34 cellular contexts compared by ENCODE assay signal in genomic region chr5:155908543-155908942, GRCh38.
"Had no signal": no experiment of that assay in that cellular context is flagged by ENCODE, and none has a peak within 500 bp of the region (broad histone marks: within the 10 kb centered on the region; RNA-seq: fewer than 3 reads in every experiment).

No MANE protein-coding gene starts in this region.

- H3K4me3 ChIP-seq: adrenal gland, body of pancreas, breast epithelium had no signal

- DNase-seq: activated B cell treated with CpG ODN at 0.5 μM for 24 hours; activated CD4-positive, alpha-beta memory T cell treated with anti-CD3 and anti-CD28 coated beads for 36 hours; activated CD4-positive, alpha-beta T cell treated with anti-CD3 and anti-CD28 coated beads for 4 hours; activated CD4-positive, alpha-beta T cell treated with anti-CD3 and anti-CD28 coated beads, Interleukin-2, amount 10 ng/mL, durations not matched to agents 24 days and 14 days; activated CD4-positive, alpha-beta T cell treated with anti-CD3 and anti-CD28 coated beads, Interleukin-2, amount 50 U/mL, for 1 hour; activated CD4-positive, alpha-beta T cell treated with anti-CD3 and anti-CD28 coated beads, Interleukin-2, amount 50 U/mL, for 4 hours; activated CD4-positive, CD25-positive, alpha-beta regulatory T cell treated with anti-CD3 and anti-CD28 coated beads, Interleukin-2, amount 50 U/mL, for 72 hours; activated CD8-positive, alpha-beta memory T cell treated with anti-CD3 and anti-CD28 coated beads, Interleukin-2, amount 50 U/mL, for 4 hours; activated CD8-positive, alpha-beta T cell treated with anti-CD3 and anti-CD28 coated beads for 36 hours; activated effector memory CD4-positive, alpha-beta T cell treated with anti-CD3 and anti-CD28 coated beads, Interleukin-2, amount 50 U/mL, for 16 hours; activated gamma-delta T cell treated with Interleukin-2 at 50 U/mL for 16 hours; activated naive CD4-positive, alpha-beta T cell; activated naive CD4-positive, alpha-beta T cell treated with anti-CD3 and anti-CD28 coated beads for 36 hours; activated naive CD4-positive, alpha-beta T cell treated with anti-CD3 and anti-CD28 coated beads, Interleukin-2, amount 50 U/mL, for 16 hours; activated naive CD8-positive, alpha-beta T cell treated with anti-CD3 and anti-CD28 coated beads for 36 hours; activated T-cell treated with anti-CD3 and anti-CD28 coated beads for 4 hours; activated T-cell treated with anti-CD3 and anti-CD28 coated beads, Interleukin-2, amount 50 U/mL, for 1 hour; activated T-cell treated with anti-CD3 and anti-CD28 coated beads, Interleukin-2, amount 50 U/mL, for 4 hours; activated T-cell treated with anti-CD3 and anti-CD28 coated beads, Interleukin-2, amount 50 U/mL, for 72 hours; adrenal gland; amniotic stem cell; aorta; body of pancreas; brain microvascular endothelial cell; central memory CD4-positive, alpha-beta T cell; T-helper 1 cell; T-helper 2 cell; T-helper 9 cell had no signal

- H3K27ac ChIP-seq: adrenal gland, body of pancreas, brain microvascular endothelial cell, breast epithelium, VCaP had no signal

- FAIRE-seq: astrocyte, TTC549 had no signal

- H3K4me1 ChIP-seq: adrenal gland, body of pancreas, breast epithelium had no signal

- H3K36me3 ChIP-seq: adrenal gland, brain microvascular endothelial cell, breast epithelium had no signal

- H3K27me3 ChIP-seq: adrenal gland, body of pancreas, brain microvascular endothelial cell, breast epithelium had no signal

- ATAC-seq: activated CD8-positive, alpha-beta T cell treated with anti-CD3 and anti-CD28 coated beads for 36 hours; activated naive CD4-positive, alpha-beta T cell treated with anti-CD3 and anti-CD28 coated beads, Interleukin-2, amount 50 U/mL, for 72 hours; activated T-cell treated with anti-CD3 and anti-CD28 coated beads, Interleukin-2, amount 50 U/mL, for 4 hours; activated T-cell treated with anti-CD3 and anti-CD28 coated beads, Interleukin-2, amount 50 U/mL, for 72 hours; activated T-helper 17 cell treated with anti-CD3 and anti-CD28 coated beads, Interleukin-2, amount 50 U/mL, for 72 hours; body of pancreas had no signal

- H3K9me3 ChIP-seq: adrenal gland, body of pancreas, breast epithelium had no signal
